Comparison of ENCODE assay signal across 8 cellular contexts in the genomic region with DNA sequence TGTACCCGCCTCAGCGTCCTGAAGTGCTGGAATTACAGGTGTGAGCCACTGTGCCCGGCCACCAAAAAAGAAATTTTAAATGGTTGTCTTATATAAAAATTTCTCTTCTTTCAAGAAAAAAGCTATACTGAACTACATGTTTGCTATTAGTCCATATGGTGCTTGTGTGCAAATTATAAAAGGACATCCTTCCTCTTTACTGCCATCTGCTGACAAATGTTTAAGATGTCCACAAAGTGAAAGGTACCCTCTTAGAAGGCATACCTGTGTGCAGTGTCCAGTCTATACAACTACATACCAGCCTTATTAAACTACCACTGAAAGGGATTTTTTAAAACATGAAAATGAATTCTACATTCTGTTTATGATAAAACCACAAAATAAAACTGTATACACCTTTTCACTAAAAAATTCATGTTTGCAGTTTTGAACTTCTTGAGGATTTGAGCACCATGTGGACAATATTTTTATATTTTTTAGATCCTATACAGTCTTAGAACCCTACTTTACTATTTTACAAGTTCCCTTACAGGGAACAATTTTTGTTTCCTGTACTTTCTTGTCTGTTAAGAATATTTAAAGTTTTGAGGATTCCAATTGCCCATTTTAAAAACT. TPM values are rescaled to one million over a fixed set of nuclear protein-coding genes. Genes with fewer than 3 reads are reported as not detected.
DNase-seq lines count a peak whose midpoint lies in the region; ATAC-seq and TF ChIP-seq lines count a peak whose summit lies in the region.

No MANE protein-coding gene starts in this region.

- peak; percentile 59 for ATAC-seq in stimulated activated naive CD8-positive, alpha-beta T cell treated with anti-CD3 and anti-CD28 coated beads, Interleukin-15, amount 100 ng/mL, for 72 hours
- no peak for ATAC-seq in stimulated activated naive CD8-positive, alpha-beta T cell treated with anti-CD3 and anti-CD28 coated beads, Interleukin-15, Interleukin-2, amounts not matched to agents 100 U/mL and 50 U/mL, for 24 hours
- peak in 1 of 2 donors; percentile 57 for ATAC-seq in lower lobe of right lung
- no peak for ATAC-seq in HG02970 (IDR thresholded peaks at IDR 0.05; ENCODE audit: low FRiP score, unreplicated experiment)
- ATAC-seq in HG03139 (IDR thresholded peaks at IDR 0.05; ENCODE audit: unreplicated experiment): no peak

- H3K27me3 Mint-ChIP-seq in stimulated activated naive CD8-positive, alpha-beta T cell treated with anti-CD3 and anti-CD28 coated beads, Interleukin-15, amount 100 ng/mL, for 72 hours: no peaks in the 10 kb centered on the region
- no peaks in the 10 kb centered on the region for H3K27me3 Mint-ChIP-seq in activated T-helper 2 cell treated with anti-CD3 and anti-CD28 coated beads, Interferon-gamma antibody, Interleukin-2, Interleukin-4, amounts not matched to agents 10 μg/mL and 5 μg/mL and 100 μg/mL, durations not matched to agents 14 hours and 24 hours and 36 hours (ENCODE audit: low read depth)

- H3K9me3 ChIP-seq in lower lobe of right lung: no peaks in the 10 kb centered on the region

- H3K9me3 Mint-ChIP-seq in stimulated activated naive CD8-positive, alpha-beta T cell treated with anti-CD3 and anti-CD28 coated beads, Interleukin-15, amount 100 ng/mL, for 72 hours: no peaks in the 10 kb centered on the region
- no peaks in the 10 kb centered on the region for H3K9me3 Mint-ChIP-seq in activated T-helper 2 cell treated with anti-CD3 and anti-CD28 coated beads, Interferon-gamma antibody, Interleukin-2, Interleukin-4, amounts not matched to agents 10 μg/mL and 5 μg/mL and 100 μg/mL, durations not matched to agents 14 hours and 24 hours and 36 hours

- no peak overlapping the region for H3K27ac Mint-ChIP-seq in stimulated activated naive CD8-positive, alpha-beta T cell treated with anti-CD3 and anti-CD28 coated beads, Interleukin-15, amount 100 ng/mL, for 72 hours
- H3K27ac Mint-ChIP-seq in activated T-helper 2 cell treated with anti-CD3 and anti-CD28 coated beads, Interferon-gamma antibody, Interleukin-2, Interleukin-4, amounts not matched to agents 10 μg/mL and 5 μg/mL and 100 μg/mL, durations not matched to agents 14 hours and 24 hours and 36 hours: no peak overlapping the region

- DNase-seq in stimulated activated naive CD8-positive, alpha-beta T cell treated with anti-CD3 and anti-CD28 coated beads, Interleukin-15, amount 100 ng/mL, for 72 hours: no peak
- DNase-seq in stimulated activated naive CD8-positive, alpha-beta T cell treated with anti-CD3 and anti-CD28 coated beads, Interleukin-15, Interleukin-2, amounts not matched to agents 100 U/mL and 50 U/mL, for 24 hours: no peak
- DNase-seq in NCI-H2029 (lab: John Stamatoyannopoulos, UW): peak; percentile 29
- peak; percentile 20 for DNase-seq in astrocyte of the spinal cord (ENCODE audit: low read depth, low spot score)
- DNase-seq in lower lobe of right lung: no peak
- no peak for DNase-seq in activated T-helper 2 cell treated with anti-CD3 and anti-CD28 coated beads, Interferon-gamma antibody, Interleukin-2, Interleukin-4, amounts not matched to agents 10 μg/mL and 5 μg/mL and 100 μg/mL, durations not matched to agents 14 hours and 24 hours and 36 hours (ENCODE audit: low spot score)

- peaks cover 52% of the 10 kb centered on the region for H3K36me3 Mint-ChIP-seq in activated T-helper 2 cell treated with anti-CD3 and anti-CD28 coated beads, Interferon-gamma antibody, Interleukin-2, Interleukin-4, amounts not matched to agents 10 μg/mL and 5 μg/mL and 100 μg/mL, durations not matched to agents 14 hours and 24 hours and 36 hours (ENCODE audit: low read depth)

- H3K36me3 ChIP-seq in lower lobe of right lung: peaks cover 96% of the 10 kb centered on the region

- H3K27me3 ChIP-seq in lower lobe of right lung (ENCODE audit: low read depth): no peaks in the 10 kb centered on the region

- in situ Hi-C loops in astrocyte of the spinal cord (cut with HindIII; ENCODE audit: low sequenced_read_pairs): no loop called here

- H3K27ac ChIP-seq in lower lobe of right lung: no peak overlapping the region

- H3K4me1 Mint-ChIP-seq in stimulated activated naive CD8-positive, alpha-beta T cell treated with anti-CD3 and anti-CD28 coated beads, Interleukin-15, amount 100 ng/mL, for 72 hours: peaks cover 10% of the 10 kb centered on the region
- peaks cover 6% of the 10 kb centered on the region for H3K4me1 Mint-ChIP-seq in activated T-helper 2 cell treated with anti-CD3 and anti-CD28 coated beads, Interferon-gamma antibody, Interleukin-2, Interleukin-4, amounts not matched to agents 10 μg/mL and 5 μg/mL and 100 μg/mL, durations not matched to agents 14 hours and 24 hours and 36 hours (ENCODE audit: low read depth)

- no peak overlapping the region for H3K4me3 Mint-ChIP-seq in stimulated activated naive CD8-positive, alpha-beta T cell treated with anti-CD3 and anti-CD28 coated beads, Interleukin-15, amount 100 ng/mL, for 72 hours
- no peak overlapping the region for H3K4me3 Mint-ChIP-seq in activated T-helper 2 cell treated with anti-CD3 and anti-CD28 coated beads, Interferon-gamma antibody, Interleukin-2, Interleukin-4, amounts not matched to agents 10 μg/mL and 5 μg/mL and 100 μg/mL, durations not matched to agents 14 hours and 24 hours and 36 hours (ENCODE audit: low read depth)

- H3K4me3 ChIP-seq in astrocyte of the spinal cord (ENCODE audit: low read depth, low read length): no peak overlapping the region
- H3K4me3 ChIP-seq in lower lobe of right lung: no peak overlapping the region

- TF ChIP-seq CTCF in astrocyte of the spinal cord (IDR thresholded peaks at IDR 0.05; ENCODE audit: low read depth, low read length) (peak; percentile 42), lower lobe of right lung (IDR thresholded peaks at IDR 0.05) (peak; percentile 21)

- intact Hi-C loops in lower lobe of right lung (cut with DNase I): no loop called here
- intact Hi-C loops in activated T-helper 2 cell treated with anti-CD3 and anti-CD28 coated beads, Interferon-gamma antibody, Interleukin-2, Interleukin-4, amounts not matched to agents 10 μg/mL and 5 μg/mL and 100 μg/mL, durations not matched to agents 14 hours and 24 hours and 36 hours (cut with micrococcal nuclease): loop anchor here (10.0 kb wide), 1 partner anchor 258 kb away; no protein-coding TSS in a partner anchor

- no peaks in the 10 kb centered on the region for H3K4me1 ChIP-seq in lower lobe of right lung

RNA-seq across cellular contexts. Expression of gene TOMM20L, which starts 32.8 kb away (rescaled TPM):
- not detected for total RNA-seq in lower lobe of right lung
- not detected in 2 replicates for total RNA-seq in activated T-helper 2 cell treated with anti-CD3 and anti-CD28 coated beads, Interferon-gamma antibody, Interleukin-2, Interleukin-4, amounts not matched to agents 10 μg/mL and 5 μg/mL and 100 μg/mL, durations not matched to agents 14 hours and 24 hours and 36 hours

Comparison
In these comparisons a context has a peak if more than half of its experiments do, and no peak if none do; other contexts are left out.
1. DNase-seq: peak in NCI-H2029 (single experiment) and astrocyte of the spinal cord (single experiment); none in stimulated activated naive CD8-positive, alpha-beta T cell treated with anti-CD3 and anti-CD28 coated beads, Interleukin-15, amount 100 ng/mL, for 72 hours (0 of 2), stimulated activated naive CD8-positive, alpha-beta T cell treated with anti-CD3 and anti-CD28 coated beads, Interleukin-15, Interleukin-2, amounts not matched to agents 100 U/mL and 50 U/mL, for 24 hours (single experiment), lower lobe of right lung (single experiment) and activated T-helper 2 cell treated with anti-CD3 and anti-CD28 coated beads, Interferon-gamma antibody, Interleukin-2, Interleukin-4, amounts not matched to agents 10 μg/mL and 5 μg/mL and 100 μg/mL, durations not matched to agents 14 hours and 24 hours and 36 hours (single experiment).